In the genomic region with DNA sequence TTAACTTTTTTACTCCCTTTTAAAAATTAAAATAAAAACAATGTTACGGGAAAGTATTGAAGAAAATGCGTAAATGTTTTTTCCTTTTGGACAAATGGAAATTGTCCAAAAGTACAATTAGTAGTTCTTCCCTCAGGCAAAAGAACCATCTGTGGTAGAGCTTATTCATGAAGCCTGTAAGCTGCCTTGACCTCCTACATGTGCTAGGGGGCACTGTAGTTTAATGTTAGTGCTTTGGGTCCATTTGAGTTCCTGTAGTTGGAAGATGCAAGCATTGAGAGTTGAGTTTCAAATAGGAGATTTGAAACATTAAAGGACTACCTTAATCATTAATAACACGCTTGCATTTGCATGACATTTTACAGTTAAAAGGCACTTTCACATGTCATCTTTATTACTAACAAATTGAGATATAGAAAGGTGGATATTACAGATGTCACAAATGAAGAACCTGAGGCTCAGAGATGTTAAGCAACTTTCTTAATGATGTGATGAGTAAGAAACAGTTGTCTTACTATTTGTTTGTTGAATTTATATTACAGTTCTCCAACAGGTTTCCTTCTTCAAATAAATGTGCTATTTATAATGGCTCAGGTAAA, we compare ENCODE assay signal across 8 cellular contexts. TPM values are rescaled to one million over a fixed set of nuclear protein-coding genes. Genes with fewer than 3 reads are reported as not detected.
DNase-seq lines count a peak whose midpoint lies in the region; ATAC-seq, FAIRE-seq and TF ChIP-seq lines count a peak whose summit lies in the region.

No MANE protein-coding gene starts in this region.

- peaks cover 16% of the 10 kb centered on the region for H3F3A ChIP-seq in neural progenitor cell (ENCODE audit: low read depth)

- no TSS peak for BruUV-seq in endothelial cell of umbilical vein (replicated peaks; lab: Mats Ljungman, UMichigan)

- no peak overlapping the region for H3K4me2 ChIP-seq in endothelial cell of umbilical vein (ENCODE audit: insufficient read depth, low read length)
- no peak overlapping the region for H3K4me2 ChIP-seq in neural progenitor cell

- CTCF ChIA-PET in endothelial cell of umbilical vein (lab: Charles Lee), result interaction anchor here (1.0 kb wide), 1 partner anchor 142 kb away, joined by 6 read pairs; no protein-coding TSS in a partner anchor
- CTCF ChIA-PET in T-cell (lab: Charles Lee), result interaction anchor here in 1 of 2 donors (0.7 kb wide), 1 partner anchor 145 kb away, joined by 4 read pairs; no protein-coding TSS in a partner anchor

- intact Hi-C loops in endothelial cell of umbilical vein (cut with micrococcal nuclease), result loop anchor here (1.0 to 5.0 kb wide), 3 partner anchors 81 to 364 kb away; no protein-coding TSS in a partner anchor

- H2AFZ ChIP-seq in endothelial cell of umbilical vein (ENCODE audit: low read depth, low read length) (no peak overlapping the region), neural progenitor cell (replicated peaks) (no peak overlapping the region)

- dilution Hi-C loops in endothelial cell of umbilical vein (cut with MboI; ENCODE audit: extremely low pct_ligation_motif_present, low sequenced_read_pairs), result no loop called here

- H3K9me3 ChIP-seq in endothelial cell of umbilical vein (replicated peaks; ENCODE audit: control insufficient read depth, insufficient read depth, low read length), result no peaks in the 10 kb centered on the region
- H3K9me3 ChIP-seq in neural progenitor cell (ENCODE audit: low read depth), result no peaks in the 10 kb centered on the region

- H3K36me3 Mint-ChIP-seq in neural progenitor cell, result no peaks in the 10 kb centered on the region
- no peaks in the 10 kb centered on the region for H3K36me3 Mint-ChIP-seq in T-cell

- FAIRE-seq in endothelial cell of umbilical vein (lab: Jason Lieb, UNC), result no peak

- H3K27ac Mint-ChIP-seq in neural progenitor cell (no peak overlapping the region), T-cell (no peak overlapping the region)

- no peaks in the 10 kb centered on the region for H3K9me1 ChIP-seq in endothelial cell of umbilical vein (replicated peaks; ENCODE audit: control insufficient read depth, extremely low read depth, insufficient read depth, low read length)

- H3K4me1 Mint-ChIP-seq in neural progenitor cell, result peaks cover 23% of the 10 kb centered on the region
- H3K4me1 Mint-ChIP-seq in T-cell, result no peaks in the 10 kb centered on the region

- TF ChIP-seq POLR2A in endothelial cell of umbilical vein (IDR thresholded peaks at IDR 0.05; ENCODE audit: low read depth, low read length), result no peak

- H3K27me3 ChIP-seq in endothelial cell of umbilical vein (ENCODE audit: control insufficient read depth in 2 of 2, insufficient read depth in 2 of 2, low read length in 2 of 2), result peaks cover 0 to 17% of the 10 kb centered on the region in 2 experiments
- no peaks in the 10 kb centered on the region for H3K27me3 ChIP-seq in neural progenitor cell

- H3K36me3 ChIP-seq in endothelial cell of umbilical vein (ENCODE audit: control insufficient read depth in 2 of 2, extremely low read depth in 1 of 2, insufficient read depth in 2 of 2, low read length in 2 of 2) (no peaks in the 10 kb centered on the region), neural progenitor cell (no peaks in the 10 kb centered on the region)

- H3K27me3 Mint-ChIP-seq in neural progenitor cell (ENCODE audit: insufficient read depth, low read depth) (no peaks in the 10 kb centered on the region), T-cell (peaks cover 4% of the 10 kb centered on the region in 2 donors)

- no peaks in the 10 kb centered on the region for H4K20me1 ChIP-seq in endothelial cell of umbilical vein (replicated peaks; ENCODE audit: control insufficient read depth, extremely low read depth, insufficient read depth, low read length)
- no peaks in the 10 kb centered on the region for H4K20me1 ChIP-seq in neural progenitor cell (ENCODE audit: low read depth)

- H3K27ac ChIP-seq in 22Rv1 (no peak overlapping the region), endothelial cell of umbilical vein (ENCODE audit: insufficient read depth, low read depth, low read length) (no peak overlapping the region), neural progenitor cell (no peak overlapping the region)

- H3K79me2 ChIP-seq in endothelial cell of umbilical vein (ENCODE audit: control insufficient read depth, insufficient read depth, low read length) (no peaks in the 10 kb centered on the region), neural progenitor cell (ENCODE audit: low read depth) (peaks cover 14% of the 10 kb centered on the region)

- ATAC-seq in GM19351 (IDR thresholded peaks at IDR 0.05; ENCODE audit: unreplicated experiment), result peak; percentile 64
- ATAC-seq in HG03460 (IDR thresholded peaks at IDR 0.05; ENCODE audit: unreplicated experiment), result no peak
- ATAC-seq in T-cell (replicated peaks in 1 of 4), result no peak

- H3K4me3 ChIP-seq in endothelial cell of umbilical vein (replicated peaks in 1 of 3; ENCODE audit: insufficient read depth in 1 of 3, low read depth in 1 of 3, low read length in 3 of 3) (no peak overlapping the region), neural progenitor cell (no peak overlapping the region)

- peak; percentile 58 for DNase-seq in NCI-H748 (lab: John Stamatoyannopoulos, UW; ENCODE audit: unreplicated experiment)
- DNase-seq in endothelial cell of umbilical vein (ENCODE audit: low read depth, low spot score), result peak; percentile 9
- DNase-seq in neural progenitor cell (ENCODE audit: low spot score), result peak; percentile 74
- DNase-seq in occipital lobe (lab: John Stamatoyannopoulos, UW), result no peak
- DNase-seq in T-cell, result no peak

- TF ChIP-seq CTCF in 22Rv1 (IDR thresholded peaks at IDR 0.05) (peak; percentile 80), endothelial cell of umbilical vein (IDR thresholded peaks at IDR 0.05; ENCODE audit: extremely low read depth in 1 of 2, insufficient read depth in 1 of 2, low read depth in 1 of 2, low read length in 2 of 2) (peak in 1 of 2 donors; percentile 25), neural progenitor cell (IDR thresholded peaks at IDR 0.05) (peak; percentile 80)

- H3K4me3 Mint-ChIP-seq in neural progenitor cell (no peak overlapping the region), T-cell (no peak overlapping the region)

- H3K4me1 ChIP-seq in endothelial cell of umbilical vein (ENCODE audit: control insufficient read depth, extremely low read depth, insufficient read depth, low read length) (no peaks in the 10 kb centered on the region), neural progenitor cell (peaks cover 25% of the 10 kb centered on the region)

- H3K9ac ChIP-seq in endothelial cell of umbilical vein (replicated peaks; ENCODE audit: extremely low read depth, insufficient read depth, low read length) (no peak overlapping the region), neural progenitor cell (no peak overlapping the region)

- POLR2A ChIA-PET in endothelial cell of umbilical vein (lab: Charles Lee) (no interaction called here), T-cell (lab: Charles Lee) (no interaction called here)

- H3K9me3 Mint-ChIP-seq in neural progenitor cell (no peaks in the 10 kb centered on the region), T-cell (peaks cover 0 to 15% (median 9%) of the 10 kb centered on the region in 3 donors)

TF ChIP-seq in endothelial cell of umbilical vein, 7 proteins besides CTCF, POLR2A, EP300 and RAD21:
- TF ChIP-seq FOS (IDR thresholded peaks at IDR 0.05; ENCODE audit: borderline replicate concordance, insufficient read depth, low read length), result no peak
- TF ChIP-seq, protein P1, sequence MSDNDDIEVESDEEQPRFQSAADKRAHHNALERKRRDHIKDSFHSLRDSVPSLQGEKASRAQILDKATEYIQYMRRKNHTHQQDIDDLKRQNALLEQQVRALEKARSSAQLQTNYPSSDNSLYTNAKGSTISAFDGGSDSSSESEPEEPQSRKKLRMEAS (IDR thresholded peaks at IDR 0.05; ENCODE audit: insufficient read depth, insufficient read length), result no peak
- TF ChIP-seq JUN (IDR thresholded peaks at IDR 0.05; ENCODE audit: borderline replicate concordance, insufficient read depth, insufficient read length, low read depth), result no peak
- no peak for TF ChIP-seq POLR2AphosphoS5 (IDR thresholded peaks at IDR 0.05; ENCODE audit: insufficient read depth, low read depth, low read length)
- TF ChIP-seq GATA2 (IDR thresholded peaks at IDR 0.05; ENCODE audit: insufficient read depth, insufficient read length, low read depth, low read length), result no peak
- no peak for TF ChIP-seq EZH2 (IDR thresholded peaks at IDR 0.05; ENCODE audit: borderline replicate concordance, low read depth, low read length, severe bottlenecking)

RNA-seq across cellular contexts. Expression of a gene that starts 1.8 kb away (rescaled TPM):
- total RNA-seq in endothelial cell of umbilical vein, result not detected in 2 replicates
- not detected in 2 replicates for polyA plus RNA-seq in endothelial cell of umbilical vein
- polyA plus RNA-seq in endothelial cell of umbilical vein (2011; cell fraction: cytosol; rRNA removed), result not detected in 2 replicates
- not detected in 2 replicates for polyA plus RNA-seq in endothelial cell of umbilical vein (2011; cell fraction: nucleus; rRNA removed)
- 0.16 TPM in 1 of 2 replicates, not detected in the other for polyA plus RNA-seq in endothelial cell of umbilical vein (2012)
- polyA minus RNA-seq in endothelial cell of umbilical vein, result 0.02 TPM in 1 of 2 replicates, not detected in the other
- polyA minus RNA-seq in endothelial cell of umbilical vein (2011; cell fraction: cytosol; rRNA and poly(A)+ RNA removed), result not detected
- not detected in 2 replicates for polyA minus RNA-seq in endothelial cell of umbilical vein (2011; cell fraction: nucleus; rRNA and poly(A)+ RNA removed)
- total RNA-seq in neural progenitor cell (ENCODE audit: low replicate concordance), result 1.9 and 4.4 TPM in 2 replicates
- total RNA-seq in occipital lobe, result 14.0 TPM
- total RNA-seq in T-cell, result under 1 TPM; 0.03 to 0.47 (median 0.35) TPM

Comparison
In these comparisons a context has a peak if more than half of its experiments do, and no peak if none do; other contexts are left out.
1. DNase-seq: peak in NCI-H748 (single experiment), endothelial cell of umbilical vein (single experiment) and neural progenitor cell (single experiment); none in occipital lobe (single experiment) and T-cell (0 of 34).